In genomic region chr7:75637854-75638606, GRCh38 we compare ENCODE assay signal across 8 cellular contexts.
A peak's percentile ranks its signal among the peaks of the same experiment; 100 is the strongest.
DNase-seq lines count a peak whose midpoint lies in the region; ATAC-seq and TF ChIP-seq lines count a peak whose summit lies in the region.

No MANE protein-coding gene starts in this region.

- intact Hi-C loops in PC-3 (cut with micrococcal nuclease) = no loop called here

- H3K79me2 ChIP-seq in PC-3 (ENCODE audit: low read length) = no peaks in the 10 kb centered on the region

- peak overlapping the region; percentile 72 for H3K14ac ChIP-seq in neuronal stem cell (ENCODE audit: low read length)

- peaks cover 5% of the 10 kb centered on the region for H3K4me1 ChIP-seq in PC-3 (ENCODE audit: insufficient read depth, low read length)
- H3K4me1 ChIP-seq in esophagus (ENCODE audit: control insufficient read depth in 2 of 2, insufficient read depth in 2 of 2, low read length in 1 of 2) = peaks cover 4% of the 10 kb centered on the region in 2 donors
- peaks cover 8 to 13% of the 10 kb centered on the region in 2 donors for H3K4me1 ChIP-seq in neuronal stem cell (ENCODE audit: control insufficient read depth in 2 of 2, insufficient read depth in 1 of 2, low read depth in 1 of 2, low read length in 2 of 2)

- CTCF ChIA-PET in PC-3 (lab: Charles Lee) = no interaction called here

- H3K9ac ChIP-seq in PC-3 (ENCODE audit: low read length) (peak overlapping the region; percentile 45; the same call in 1 of the 2 replicates), neuronal stem cell (ENCODE audit: low read depth, low read length, poor library complexity) (peak overlapping the region; percentile 97)

- H4K8ac ChIP-seq in neuronal stem cell (ENCODE audit: low read depth, low read length) = no peak overlapping the region

- H4K91ac ChIP-seq in neuronal stem cell (ENCODE audit: low read depth, low read length, poor library complexity) = no peak overlapping the region

- H4K20me1 ChIP-seq in PC-3 (ENCODE audit: low read length) = no peaks in the 10 kb centered on the region

- peak overlapping the region; percentile 73 for H2BK12ac ChIP-seq in neuronal stem cell (ENCODE audit: low read length)

- no peaks in the 10 kb centered on the region for H3K36me3 ChIP-seq in PC-3 (ENCODE audit: low read depth, low read length)
- H3K36me3 ChIP-seq in esophagus (ENCODE audit: control insufficient read depth in 2 of 2, insufficient read depth in 2 of 2, low read length in 1 of 2) = no peaks in the 10 kb centered on the region
- H3K36me3 ChIP-seq in neuronal stem cell (replicated peaks in 1 of 2; ENCODE audit: control insufficient read depth in 2 of 2, insufficient read depth in 2 of 2, low read length in 2 of 2) = peaks cover 0 to 24% of the 10 kb centered on the region in 2 donors

- peaks cover 6% of the 10 kb centered on the region for H3K79me1 ChIP-seq in neuronal stem cell (ENCODE audit: low read depth, low read length)

- TF ChIP-seq CTCF in C4-2B (conservative IDR thresholded peaks at IDR 0.05) = no peak
- TF ChIP-seq CTCF in PC-3 (conservative IDR thresholded peaks at IDR 0.05; ENCODE audit: low read depth, low read length) = no peak

- DNase-seq in PC-3 = no peak
- DNase-seq in neuronal stem cell (ENCODE audit: low spot score) = no peak
- no peak for DNase-seq in NAMALWA (ENCODE audit: low spot score)

- H2BK5ac ChIP-seq in neuronal stem cell (ENCODE audit: low read length) = peak overlapping the region; percentile 100

- no TSS peak for BruUV-seq in PC-3 (replicated peaks; lab: Mats Ljungman, UMichigan)

- peak overlapping the region; percentile 67 for H3K27ac ChIP-seq in C4-2B
- H3K27ac ChIP-seq in PC-3 (ENCODE audit: low read length) = no peak overlapping the region
- H3K27ac ChIP-seq in esophagus (ENCODE audit: low read depth in 2 of 2, low read length in 1 of 2) = no peak overlapping the region
- peak overlapping the region; percentile 93 for H3K27ac ChIP-seq in neuronal stem cell (replicated peaks; ENCODE audit: low read length)

- ATAC-seq in PC-3 (no peak), HG03565 (IDR thresholded peaks at IDR 0.05; ENCODE audit: unreplicated experiment) (no peak), GM21515 (IDR thresholded peaks at IDR 0.05; ENCODE audit: unreplicated experiment) (no peak), HG03045 (IDR thresholded peaks at IDR 0.05; ENCODE audit: unreplicated experiment) (no peak)

- H3K4me2 ChIP-seq in PC-3 (ENCODE audit: low read length) (peak overlapping the region; percentile 99), neuronal stem cell (ENCODE audit: insufficient read depth, low read length, poor library complexity, severe bottlenecking) (peak overlapping the region; percentile 88)

- H3K9me3 ChIP-seq in PC-3 (ENCODE audit: low read length) (no peaks in the 10 kb centered on the region), esophagus (ENCODE audit: control insufficient read depth in 2 of 2, insufficient read depth in 1 of 2, low read depth in 1 of 2, low read length in 1 of 2) (no peaks in the 10 kb centered on the region), neuronal stem cell (replicated peaks in 1 of 2; ENCODE audit: control insufficient read depth in 2 of 2, insufficient read depth in 1 of 2, low read depth in 1 of 2, low read length in 2 of 2) (peaks cover 2% of the 10 kb centered on the region in 2 donors)

- H3K4ac ChIP-seq in neuronal stem cell (ENCODE audit: low read length) = peak overlapping the region; percentile 95

- H3K9me2 ChIP-seq in PC-3 (replicated peaks; ENCODE audit: low read length) = no peaks in the 10 kb centered on the region

- H3K4me3 ChIP-seq in PC-3 (ENCODE audit: low read length) (peak overlapping the region; percentile 87), esophagus (ENCODE audit: low read depth in 1 of 2, low read length in 2 of 2) (peak overlapping the region; percentile 58 to 64), neuronal stem cell (ENCODE audit: low read length in 2 of 2) (peak overlapping the region; percentile 88 to 98)

- POLR2A ChIA-PET in PC-3 (lab: Charles Lee; ENCODE audit: unreplicated experiment) = no interaction called here

- peak overlapping the region; percentile 99 for H3K18ac ChIP-seq in neuronal stem cell (ENCODE audit: low read length)

- H2AK5ac ChIP-seq in neuronal stem cell (ENCODE audit: low read depth, low read length) = peak overlapping the region; percentile 93

- H3K27me3 ChIP-seq in PC-3 (ENCODE audit: low read length) (no peaks in the 10 kb centered on the region), esophagus (ENCODE audit: control insufficient read depth in 1 of 2, insufficient read depth in 2 of 2, low read length in 2 of 2) (no peaks in the 10 kb centered on the region), neuronal stem cell (ENCODE audit: control insufficient read depth in 3 of 3, insufficient read depth in 3 of 3, low read depth in 1 of 3, low read length in 3 of 3) (no peaks in the 10 kb centered on the region)

- 64% methylated on average over 14 of the region's 14 CpGs for WGBS in esophagus, 2 donors
- WGBS in neuronal stem cell (ENCODE audit: extremely low coverage in 2 of 2, insufficient read length in 2 of 2, insufficient replicate concordance in 1 of 2), 2 donors = no CpG with 5 or more reads among the region's 14 CpGs

- peak overlapping the region; percentile 34 for H3K23ac ChIP-seq in neuronal stem cell (ENCODE audit: low read depth, low read length, poor library complexity)

- H2AFZ ChIP-seq in PC-3 (ENCODE audit: low read length) (peak overlapping the region; percentile 85), neuronal stem cell (ENCODE audit: low read length) (peak overlapping the region; percentile 93)

- H3F3A ChIP-seq in PC-3 (ENCODE audit: low read length, unreplicated experiment) = no peaks in the 10 kb centered on the region

- peak overlapping the region; percentile 59 for H2BK15ac ChIP-seq in neuronal stem cell (ENCODE audit: low read length)

- H2BK120ac ChIP-seq in neuronal stem cell (ENCODE audit: low read depth, low read length) = peak overlapping the region; percentile 95

Comparison
In these comparisons a context has a peak if more than half of its experiments do, and no peak if none do; other contexts are left out.
1. H3K27ac ChIP-seq: peak in C4-2B (single experiment) and neuronal stem cell (single experiment); none in PC-3 (single experiment) and esophagus (0 of 2).
2. Peak in every context shown above with its lines, with median percentiles within 50 percentile points of each other: H3K4me3 ChIP-seq.